In the genomic region with DNA sequence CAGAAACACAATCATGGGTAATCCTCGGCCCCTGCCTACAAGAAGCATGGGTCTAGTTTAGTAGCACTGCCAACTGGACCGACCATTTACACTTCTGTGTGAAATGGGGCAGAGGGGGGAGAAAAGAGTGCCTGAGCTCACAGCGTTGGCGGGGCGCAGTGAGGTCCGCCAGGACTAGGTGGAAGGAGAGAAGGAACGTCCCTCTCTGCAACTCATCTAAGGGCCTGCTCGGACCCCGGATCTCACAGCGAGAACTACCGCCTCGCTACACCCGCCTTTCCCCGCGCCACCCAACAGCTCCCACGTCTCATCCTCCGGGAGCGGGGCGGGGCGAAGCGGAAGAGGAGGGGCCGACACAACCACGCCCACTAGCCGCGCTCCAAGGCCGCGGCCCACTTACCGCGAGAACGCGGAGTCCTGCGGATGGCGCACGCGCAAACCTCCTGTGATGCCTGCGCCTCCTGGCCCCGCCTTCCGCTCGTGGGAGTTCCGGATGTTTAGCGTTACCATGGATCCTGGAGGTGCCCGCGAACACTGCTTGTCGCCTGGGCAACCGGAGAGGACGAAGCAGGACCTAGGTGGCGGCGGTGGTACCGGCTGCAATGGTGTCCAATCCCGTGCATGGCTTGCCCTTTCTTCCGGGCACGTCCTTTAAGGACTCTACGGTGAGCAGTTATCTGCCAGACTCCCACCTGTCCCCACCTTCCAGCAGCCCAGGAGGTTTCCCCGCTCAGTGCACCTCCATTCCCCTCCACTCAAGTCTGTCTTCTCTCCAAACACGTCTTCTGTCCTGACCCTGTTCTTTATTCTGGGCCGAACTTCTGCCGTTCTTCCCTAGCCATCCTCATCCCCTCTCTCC, we compare ENCODE assay signal across 1 cellular context.
A peak's percentile ranks its signal among the peaks of the same experiment; 100 is the strongest.
TF ChIP-seq lines count a peak whose summit lies in the region.

Gene EFHC1 (plus strand): TSS at position 534 of the 859 bp plus-strand sequence. CDS start 69 bp downstream, at position 603.

TF ChIP-seq in HepG2, 621 proteins besides CTCF, POLR2A, EP300 and RAD21 (continued from another document and continues in another):
- TF ChIP-seq GPBP1L1 (CRISPR knock-in tag; IDR thresholded peaks at IDR 0.05) (no peak), ZNF557 (CRISPR knock-in tag; IDR thresholded peaks at IDR 0.05) (peak; percentile 48; the same call in 1 of the 2 replicates), ZNF781 (CRISPR knock-in tag; IDR thresholded peaks at IDR 0.05; ENCODE audit: borderline replicate concordance, not compliant biosample characterization) (no peak), ZNF768 (CRISPR knock-in tag; IDR thresholded peaks at IDR 0.05) (peak; percentile 71; the same call in 1 of the 2 replicates), ZNF589 (CRISPR knock-in tag; conservative IDR thresholded peaks at IDR 0.05) (peak; percentile 52; the same call in 1 of the 2 replicates), HCFC1 (IDR thresholded peaks at IDR 0.05; ENCODE audit: low read depth, low read length) (peak; percentile 58; the same call in 1 of the 2 replicates), SP2 (CRISPR knock-in tag; IDR thresholded peaks at IDR 0.05) (peak; percentile 64), PRPF4 (IDR thresholded peaks at IDR 0.05; ENCODE audit: low read depth, low read length, poor library complexity, severe bottlenecking) (no peak), PRDM15 (CRISPR knock-in tag; IDR thresholded peaks at IDR 0.05) (peak; percentile 74; the same call in 1 of the 2 replicates), MED1 (CRISPR knock-in tag; IDR thresholded peaks at IDR 0.05) (peak; percentile 78), CBFB (CRISPR knock-in tag; IDR thresholded peaks at IDR 0.05) (peak; percentile 90), ZFAT (CRISPR knock-in tag; conservative IDR thresholded peaks at IDR 0.05) (no peak), NAIF1 (CRISPR knock-in tag; IDR thresholded peaks at IDR 0.05; ENCODE audit: borderline replicate concordance) (0 out of 2 replicates have a peak, but pooled peaks have one; percentile 49), RXRB (CRISPR knock-in tag; IDR thresholded peaks at IDR 0.05; ENCODE audit: borderline replicate concordance) (peak; percentile 76), ZNF282 (IDR thresholded peaks at IDR 0.05; ENCODE audit: partially characterized antibody) (no peak), EEA1 (CRISPR knock-in tag; IDR thresholded peaks at IDR 0.05; ENCODE audit: borderline replicate concordance) (no peak), TGIF2 (CRISPR knock-in tag; IDR thresholded peaks at IDR 0.05) (peak; percentile 94), ZNF484 (CRISPR knock-in tag; IDR thresholded peaks at IDR 0.05; ENCODE audit: borderline replicate concordance, low read depth) (no peak), ZNF569 (CRISPR knock-in tag; IDR thresholded peaks at IDR 0.05; ENCODE audit: borderline replicate concordance) (no peak), ATF1 (CRISPR knock-in tag; IDR thresholded peaks at IDR 0.05) (no peak), BHLHE40 (IDR thresholded peaks at IDR 0.05; ENCODE audit: low read length) (peak; percentile 20; the same call in 1 of the 2 replicates), ZSCAN22 (CRISPR knock-in tag; IDR thresholded peaks at IDR 0.05) (no peak), MXD3 (CRISPR knock-in tag; IDR thresholded peaks at IDR 0.05) (peak; percentile 89), BCL6 (CRISPR knock-in tag; IDR thresholded peaks at IDR 0.05) (peak; percentile 58), RBM22 (optimal IDR thresholded peaks at IDR 0.05; ENCODE audit: low read length) (peak; percentile 100), NCOA5 (CRISPR knock-in tag; IDR thresholded peaks at IDR 0.05) (no peak), ZNF235 (CRISPR knock-in tag; IDR thresholded peaks at IDR 0.05; ENCODE audit: borderline replicate concordance) (peak; percentile 92), ZNF263 (CRISPR knock-in tag; IDR thresholded peaks at IDR 0.05) (0 out of 2 replicates have a peak, but pooled peaks have one; percentile 15), ZNF773 (CRISPR knock-in tag; IDR thresholded peaks at IDR 0.05; ENCODE audit: borderline replicate concordance) (peak; percentile 58; the same call in 1 of the 2 replicates), ZNF180 (CRISPR knock-in tag; IDR thresholded peaks at IDR 0.05; ENCODE audit: borderline replicate concordance, low read depth) (0 out of 2 replicates have a peak, but pooled peaks have one; percentile 36), RBFOX2 (IDR thresholded peaks at IDR 0.05; ENCODE audit: low read depth, low read length) (peak; percentile 99), TBX2 (CRISPR knock-in tag; IDR thresholded peaks at IDR 0.05; ENCODE audit: borderline replicate concordance) (peak; percentile 80; the same call in 1 of the 2 replicates), ZBTB21 (CRISPR knock-in tag; IDR thresholded peaks at IDR 0.05) (no peak), KLF9 (CRISPR knock-in tag; IDR thresholded peaks at IDR 0.05; ENCODE audit: low read depth) (peak; percentile 96; the same call in 1 of the 2 replicates), FLYWCH1 (CRISPR knock-in tag; IDR thresholded peaks at IDR 0.05) (no peak)
- TF ChIP-seq, protein P1, sequence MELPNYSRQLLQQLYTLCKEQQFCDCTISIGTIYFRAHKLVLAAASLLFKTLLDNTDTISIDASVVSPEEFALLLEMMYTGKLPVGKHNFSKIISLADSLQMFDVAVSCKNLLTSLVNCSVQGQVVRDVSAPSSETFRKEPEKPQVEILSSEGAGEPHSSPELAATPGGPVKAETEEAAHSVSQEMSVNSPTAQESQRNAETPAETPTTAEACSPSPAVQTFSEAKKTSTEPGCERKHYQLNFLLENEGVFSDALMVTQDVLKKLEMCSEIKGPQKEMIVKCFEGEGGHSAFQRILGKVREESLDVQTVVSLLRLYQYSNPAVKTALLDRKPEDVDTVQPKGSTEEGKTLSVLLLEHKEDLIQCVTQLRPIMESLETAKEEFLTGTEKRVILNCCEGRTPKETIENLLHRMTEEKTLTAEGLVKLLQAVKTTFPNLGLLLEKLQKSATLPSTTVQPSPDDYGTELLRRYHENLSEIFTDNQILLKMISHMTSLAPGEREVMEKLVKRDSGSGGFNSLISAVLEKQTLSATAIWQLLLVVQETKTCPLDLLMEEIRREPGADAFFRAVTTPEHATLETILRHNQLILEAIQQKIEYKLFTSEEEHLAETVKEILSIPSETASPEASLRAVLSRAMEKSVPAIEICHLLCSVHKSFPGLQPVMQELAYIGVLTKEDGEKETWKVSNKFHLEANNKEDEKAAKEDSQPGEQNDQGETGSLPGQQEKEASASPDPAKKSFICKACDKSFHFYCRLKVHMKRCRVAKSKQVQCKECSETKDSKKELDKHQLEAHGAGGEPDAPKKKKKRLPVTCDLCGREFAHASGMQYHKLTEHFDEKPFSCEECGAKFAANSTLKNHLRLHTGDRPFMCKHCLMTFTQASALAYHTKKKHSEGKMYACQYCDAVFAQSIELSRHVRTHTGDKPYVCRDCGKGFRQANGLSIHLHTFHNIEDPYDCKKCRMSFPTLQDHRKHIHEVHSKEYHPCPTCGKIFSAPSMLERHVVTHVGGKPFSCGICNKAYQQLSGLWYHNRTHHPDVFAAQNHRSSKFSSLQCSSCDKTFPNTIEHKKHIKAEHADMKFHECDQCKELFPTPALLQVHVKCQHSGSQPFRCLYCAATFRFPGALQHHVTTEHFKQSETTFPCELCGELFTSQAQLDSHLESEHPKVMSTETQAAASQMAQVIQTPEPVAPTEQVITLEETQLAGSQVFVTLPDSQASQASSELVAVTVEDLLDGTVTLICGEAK (IDR thresholded peaks at IDR 0.05), result no peak
- TF ChIP-seq, protein P1 (CRISPR knock-in tag; IDR thresholded peaks at IDR 0.05), result no peak
- TF ChIP-seq, protein P2, sequence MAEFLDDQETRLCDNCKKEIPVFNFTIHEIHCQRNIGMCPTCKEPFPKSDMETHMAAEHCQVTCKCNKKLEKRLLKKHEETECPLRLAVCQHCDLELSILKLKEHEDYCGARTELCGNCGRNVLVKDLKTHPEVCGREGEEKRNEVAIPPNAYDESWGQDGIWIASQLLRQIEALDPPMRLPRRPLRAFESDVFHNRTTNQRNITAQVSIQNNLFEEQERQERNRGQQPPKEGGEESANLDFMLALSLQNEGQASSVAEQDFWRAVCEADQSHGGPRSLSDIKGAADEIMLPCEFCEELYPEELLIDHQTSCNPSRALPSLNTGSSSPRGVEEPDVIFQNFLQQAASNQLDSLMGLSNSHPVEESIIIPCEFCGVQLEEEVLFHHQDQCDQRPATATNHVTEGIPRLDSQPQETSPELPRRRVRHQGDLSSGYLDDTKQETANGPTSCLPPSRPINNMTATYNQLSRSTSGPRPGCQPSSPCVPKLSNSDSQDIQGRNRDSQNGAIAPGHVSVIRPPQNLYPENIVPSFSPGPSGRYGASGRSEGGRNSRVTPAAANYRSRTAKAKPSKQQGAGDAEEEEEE (CRISPR knock-in tag; IDR thresholded peaks at IDR 0.05; ENCODE audit: borderline replicate concordance), result peak; percentile 70; the same call in 1 of the 2 replicates
- TF ChIP-seq, protein P3, sequence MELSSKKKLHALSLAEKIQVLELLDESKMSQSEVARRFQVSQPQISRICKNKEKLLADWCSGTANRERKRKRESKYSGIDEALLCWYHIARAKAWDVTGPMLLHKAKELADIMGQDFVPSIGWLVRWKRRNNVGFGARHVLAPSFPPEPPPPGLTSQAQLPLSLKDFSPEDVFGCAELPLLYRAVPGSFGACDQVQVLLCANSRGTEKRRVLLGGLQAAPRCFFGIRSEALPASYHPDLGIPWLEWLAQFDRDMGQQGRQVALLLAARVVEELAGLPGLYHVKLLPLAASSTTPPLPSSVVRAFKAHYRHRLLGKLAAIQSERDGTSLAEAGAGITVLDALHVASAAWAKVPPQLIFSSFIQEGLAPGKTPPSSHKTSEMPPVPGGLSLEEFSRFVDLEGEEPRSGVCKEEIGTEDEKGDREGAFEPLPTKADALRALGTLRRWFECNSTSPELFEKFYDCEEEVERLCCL (CRISPR knock-in tag; IDR thresholded peaks at IDR 0.05; ENCODE audit: borderline replicate concordance), result no peak
- TF ChIP-seq, protein P4, sequence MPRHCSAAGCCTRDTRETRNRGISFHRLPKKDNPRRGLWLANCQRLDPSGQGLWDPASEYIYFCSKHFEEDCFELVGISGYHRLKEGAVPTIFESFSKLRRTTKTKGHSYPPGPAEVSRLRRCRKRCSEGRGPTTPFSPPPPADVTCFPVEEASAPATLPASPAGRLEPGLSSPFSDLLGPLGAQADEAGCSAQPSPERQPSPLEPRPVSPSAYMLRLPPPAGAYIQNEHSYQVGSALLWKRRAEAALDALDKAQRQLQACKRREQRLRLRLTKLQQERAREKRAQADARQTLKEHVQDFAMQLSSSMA (CRISPR knock-in tag; IDR thresholded peaks at IDR 0.05), result peak; percentile 88
